ENCODE assay signal across 8 cellular contexts in genomic region chr1:1892079-1892762, GRCh38. TPM values are rescaled to one million over a fixed set of nuclear protein-coding genes. Genes with fewer than 3 reads are reported as not detected.
DNase-seq lines count a peak whose midpoint lies in the region; ATAC-seq and TF ChIP-seq lines count a peak whose summit lies in the region.

No MANE protein-coding gene starts in this region.

- TF ChIP-seq POLR2A in ovary (IDR thresholded peaks at IDR 0.05) = no peak

- WGBS in ovary, 3 donors = 41 to 55% (median 50%) methylated on average over 21 of the region's 21 CpGs

- H3K9me3 Mint-ChIP-seq in Calu3 (ENCODE audit: low read depth, unreplicated experiment) = no peaks in the 10 kb centered on the region

- H3K27me3 ChIP-seq in SJSA1 (replicated peaks) (no peaks in the 10 kb centered on the region), ovary (no peaks in the 10 kb centered on the region)

- no peaks in the 10 kb centered on the region for H3K27me3 Mint-ChIP-seq in Calu3 (ENCODE audit: unreplicated experiment)

- intact Hi-C loops in Calu3 (cut with micrococcal nuclease; ENCODE audit: unreplicated experiment) (no loop called here), ovary (cut with DNase I) (loop anchor here in 3 of 4 donors (5.0 to 10.0 kb wide), 3 partner anchors 107 to 137 kb away; partner anchors contain the start of gene NADK (in 1 of the 3))

- H3K4me1 Mint-ChIP-seq in Calu3 (ENCODE audit: low read depth, unreplicated experiment) = peaks cover 18% of the 10 kb centered on the region

- DNase-seq in Calu3 (no peak), SJSA1 (ENCODE audit: low read depth in 1 of 2, low spot score in 2 of 2) (no peak), epithelial cell of esophagus (ENCODE audit: low read depth) (peak; percentile 78), ovary (peak in 1 of 5 donors; percentile 25), hippocampal formation (lab: John Stamatoyannopoulos, UW) (no peak), Ammon's horn (ENCODE audit: low spot score) (no peak)

- no peak overlapping the region for H3K27ac ChIP-seq in SJSA1
- H3K27ac ChIP-seq in ovary = peak overlapping the region; percentile 92 to 95

- peaks cover 33% of the 10 kb centered on the region for H3K4me1 ChIP-seq in SJSA1 (replicated peaks)
- H3K4me1 ChIP-seq in ovary (ENCODE audit: insufficient read depth) = peaks cover 23% of the 10 kb centered on the region

- ATAC-seq in GM19467 (IDR thresholded peaks at IDR 0.05; ENCODE audit: unreplicated experiment) = no peak
- ATAC-seq in GM21825 (IDR thresholded peaks at IDR 0.05; ENCODE audit: unreplicated experiment) = no peak

- H3K36me3 Mint-ChIP-seq in Calu3 (ENCODE audit: insufficient read depth, unreplicated experiment) = peaks cover 41% of the 10 kb centered on the region

- H3K4me3 ChIP-seq in SJSA1 = peak overlapping the region; percentile 98
- peak overlapping the region; percentile 70 for H3K4me3 ChIP-seq in epithelial cell of esophagus (ENCODE audit: low read length)
- H3K4me3 ChIP-seq in ovary = peak overlapping the region; percentile 82

- H3K9me3 ChIP-seq in SJSA1 (replicated peaks) = no peaks in the 10 kb centered on the region
- H3K9me3 ChIP-seq in ovary = no peaks in the 10 kb centered on the region

- BruUV-seq in Calu3 (replicated peaks; lab: Mats Ljungman, UMichigan) = TSS peak; percentile 44

- H3K27ac Mint-ChIP-seq in Calu3 (ENCODE audit: unreplicated experiment) = peak overlapping the region; percentile 45

- H3K36me3 ChIP-seq in SJSA1 (peaks cover 24% of the 10 kb centered on the region), ovary (no peaks in the 10 kb centered on the region)

- CTCF ChIA-PET in Calu3 (lab: Charles Lee) = no interaction called here

- H3K4me3 Mint-ChIP-seq in Calu3 (ENCODE audit: low read depth, unreplicated experiment) = peak overlapping the region; percentile 79

- no peak for TF ChIP-seq EP300 in ovary (IDR thresholded peaks at IDR 0.05)

- TF ChIP-seq CTCF in Calu3 (IDR thresholded peaks at IDR 0.05; ENCODE audit: unreplicated experiment) = no peak
- no peak for TF ChIP-seq CTCF in epithelial cell of esophagus (IDR thresholded peaks at IDR 0.05; ENCODE audit: insufficient read depth, low read depth, low read length, missing control alignments)
- TF ChIP-seq CTCF in ovary (IDR thresholded peaks at IDR 0.05) = no peak

RNA-seq across cellular contexts. Expression of gene GNB1, which starts 1.3 kb away (rescaled TPM):
- total RNA-seq in Calu3 (2022) (251 and 252 TPM in 2 replicates), ovary (100 to 1,000 TPM in 6 of 7 donors, 10 to 100 TPM in 1; 92.9 to 314 (median 255) TPM)
- total RNA-seq in SJSA1 (2014; rRNA removed; shearing (Covaris generic)) = 98.9 and 108 TPM in 2 replicates
- polyA plus RNA-seq in ovary = 100 to 1,000 TPM; 137 to 262 TPM

RNA-seq across cellular contexts. Expression of gene CALML6, which starts 22.8 kb away (rescaled TPM):
- total RNA-seq in Calu3 (2022) = 0.59 and 1.3 TPM in 2 replicates
- total RNA-seq in SJSA1 (2014; rRNA removed; shearing (Covaris generic)) = 0.41 TPM in 1 of 2 replicates, not detected in the other
- under 1 TPM in 6 of 7 donors, not detected in 1; 0.10 to 0.43 (median 0.14) TPM for total RNA-seq in ovary
- under 1 TPM in 1 of 2 donors, not detected in 1; 0.04 TPM for polyA plus RNA-seq in ovary

RNA-seq across cellular contexts. Expression of gene TMEM52, which starts 26.9 kb away (rescaled TPM):
- total RNA-seq in Calu3 (2022) (0.64 and 1.1 TPM in 2 replicates), ovary (1 to 10 TPM; 1.6 to 3.3 (median 2.3) TPM)
- total RNA-seq in SJSA1 (2014; rRNA removed; shearing (Covaris generic)) = 0.87 TPM in 1 of 2 replicates, not detected in the other
- polyA plus RNA-seq in ovary = 1 to 10 TPM in 1 of 2 donors, under 1 TPM in 1; 0.42 to 1.4 TPM
